ENCODE assay signal across 32 cellular contexts in genomic region chr6:71299541-71300470, GRCh38. TPM values are rescaled to one million over a fixed set of nuclear protein-coding genes. Genes with fewer than 3 reads are reported as not detected.
A peak's percentile ranks its signal among the peaks of the same experiment; 100 is the strongest.
DNase-seq lines count a peak whose midpoint lies in the region; ATAC-seq and TF ChIP-seq lines count a peak whose summit lies in the region.
"Had no signal": no experiment of that assay in that cellular context is flagged by ENCODE, and none has a peak within 500 bp of the region (broad histone marks: within the 10 kb centered on the region; RNA-seq: fewer than 3 reads in every experiment).

No MANE protein-coding gene starts in this region.

- no peak overlapping the region for H3K27ac ChIP-seq in endodermal cell (ENCODE audit: low read depth, low read length)
- H3K27ac ChIP-seq: heart left ventricle, neural progenitor cell, suprapubic skin, upper lobe of right lung had no signal

- H3K36me3 Mint-ChIP-seq in endodermal cell (ENCODE audit: low read depth) (peaks cover 8% of the 10 kb centered on the region), nephron (ENCODE audit: low read depth) (peaks cover 54% of the 10 kb centered on the region)

- TF ChIP-seq CTCF in endodermal cell (conservative IDR thresholded peaks at IDR 0.05) (no peak), nephron (IDR thresholded peaks at IDR 0.05; ENCODE audit: unreplicated experiment in 3 of 3) (no peak)

- H3K9me3 ChIP-seq in endodermal cell (ENCODE audit: control insufficient read depth, low read length) = no peaks in the 10 kb centered on the region
- H3K9me3 ChIP-seq: Caco-2, heart left ventricle, suprapubic skin, upper lobe of right lung had no signal

- peaks cover 5% of the 10 kb centered on the region for H3K36me3 ChIP-seq in endodermal cell (ENCODE audit: control insufficient read depth, insufficient read depth, low read length)
- H3K36me3 ChIP-seq: neural progenitor cell had no signal

- no peaks in the 10 kb centered on the region for H3K27me3 Mint-ChIP-seq in endodermal cell (ENCODE audit: insufficient read depth)
- H3K27me3 Mint-ChIP-seq in nephron (ENCODE audit: low read depth) = no peaks in the 10 kb centered on the region
- H3K27me3 Mint-ChIP-seq: activated naive CD8-positive, alpha-beta T cell treated with anti-CD3 and anti-CD28 coated beads, Interleukin-2, amount 10 ng/mL, durations not matched to agents 7 days and 5 days; central memory CD8-positive, alpha-beta T cell; progenitor cell of endocrine pancreas; stimulated activated naive B cell treated with anti-CD40 and anti-IgM and Interleukin-4, amounts not matched to agents 10 μg/mL and 1 μg/mL and 100 μg/mL, for 72 hours had no signal

- no peak overlapping the region for H3K4me3 ChIP-seq in endodermal cell (ENCODE audit: low read length)
- H3K4me3 ChIP-seq: GM12878, heart left ventricle, K562, lung, neural progenitor cell, suprapubic skin, upper lobe of right lung had no signal

- no peak overlapping the region for H3K4me3 Mint-ChIP-seq in endodermal cell
- H3K4me3 Mint-ChIP-seq in nephron = no peak overlapping the region
- H3K4me3 Mint-ChIP-seq: activated naive CD8-positive, alpha-beta T cell treated with anti-CD3 and anti-CD28 coated beads, Interleukin-2, amount 10 ng/mL, durations not matched to agents 7 days and 5 days; central memory CD8-positive, alpha-beta T cell; neural progenitor cell; stimulated activated naive B cell treated with anti-CD40 and anti-IgM and Interleukin-4, amounts not matched to agents 10 μg/mL and 1 μg/mL and 100 μg/mL, for 72 hours had no signal

- H3K27ac Mint-ChIP-seq in endodermal cell (peak overlapping the region; percentile 53), nephron (peak overlapping the region in 2 of 3 experiments; percentile 2 to 20)
- H3K27ac Mint-ChIP-seq: activated naive CD8-positive, alpha-beta T cell treated with anti-CD3 and anti-CD28 coated beads, Interleukin-2, amount 10 ng/mL, durations not matched to agents 7 days and 5 days; neural progenitor cell; progenitor cell of endocrine pancreas; stimulated activated naive B cell treated with anti-CD40 and anti-IgM and Interleukin-4, amounts not matched to agents 10 μg/mL and 1 μg/mL and 100 μg/mL, for 72 hours had no signal

- H3K4me1 Mint-ChIP-seq in endodermal cell (peaks cover 14% of the 10 kb centered on the region), nephron (peaks cover 15% of the 10 kb centered on the region)

- H3K9ac ChIP-seq in endodermal cell (ENCODE audit: extremely low read depth, low read length, poor library complexity, severe bottlenecking) = no peak overlapping the region
- H3K9ac ChIP-seq: neural progenitor cell had no signal

- ATAC-seq in HG02973 (IDR thresholded peaks at IDR 0.05; ENCODE audit: unreplicated experiment) (no peak), GM21360 (IDR thresholded peaks at IDR 0.05; ENCODE audit: unreplicated experiment) (no peak)
- ATAC-seq: GM12878; K562; sciatic nerve; stimulated activated naive B cell treated with anti-CD40 and anti-IgM and Interleukin-4, amounts not matched to agents 10 μg/mL and 1 μg/mL and 100 μg/mL, for 72 hours; upper lobe of right lung had no signal

- H3K9me3 Mint-ChIP-seq in endodermal cell (no peaks in the 10 kb centered on the region), nephron (no peaks in the 10 kb centered on the region)
- H3K9me3 Mint-ChIP-seq: activated naive CD8-positive, alpha-beta T cell treated with anti-CD3 and anti-CD28 coated beads, Interleukin-2, amount 10 ng/mL, durations not matched to agents 7 days and 5 days; central memory CD8-positive, alpha-beta T cell; neural progenitor cell; stimulated activated naive B cell treated with anti-CD40 and anti-IgM and Interleukin-4, amounts not matched to agents 10 μg/mL and 1 μg/mL and 100 μg/mL, for 72 hours had no signal

- H3K4me1 ChIP-seq in endodermal cell (ENCODE audit: control insufficient read depth, insufficient read depth, low read length) = peaks cover 2% of the 10 kb centered on the region
- H3K4me1 ChIP-seq: Caco-2, suprapubic skin, upper lobe of right lung had no signal

- no peaks in the 10 kb centered on the region for H3K27me3 ChIP-seq in endodermal cell (ENCODE audit: control insufficient read depth, insufficient read depth, low read length, poor library complexity, severe bottlenecking)
- H3K27me3 ChIP-seq: heart left ventricle, neural progenitor cell, suprapubic skin, upper lobe of right lung had no signal

- DNase-seq in EL = peak; percentile 8
- peak; percentile 34 for DNase-seq in M059J (ENCODE audit: low read depth)
- DNase-seq in endodermal cell = no peak
- DNase-seq in activated CD8-positive, alpha-beta memory T cell treated with anti-CD3 and anti-CD28 coated beads for 24 hours = no peak
- no peak for DNase-seq in islet precursor cell
- DNase-seq: activated CD4-positive, alpha-beta T cell treated with anti-CD3 and anti-CD28 coated beads for 4 hours; activated effector memory CD4-positive, alpha-beta T cell treated with anti-CD3 and anti-CD28 coated beads, Interleukin-2, amount 50 U/mL, for 16 hours; activated naive CD8-positive, alpha-beta T cell treated with anti-CD3 and anti-CD28 coated beads, Interleukin-2, amount 10 ng/mL, durations not matched to agents 7 days and 5 days; activated T-cell treated with anti-CD3 and anti-CD28 coated beads, Interleukin-2, amount 50 U/mL, for 1 hour; C1 segment of cervical spinal cord; Caco-2; DND-41; GOT3; heart left ventricle; kidney glomerular epithelial cell; MM.1S; NCI-H2029 treated with DMSO at 0.1 percent for 48 hours; NCI-H226; stimulated activated naive B cell treated with anti-CD40 and anti-IgM and Interleukin-4, amounts not matched to agents 10 μg/mL and 1 μg/mL and 100 μg/mL, for 72 hours; upper lobe of right lung had no signal

RNA-seq across cellular contexts. Expression of gene OGFRL1, which starts 11.2 kb away (rescaled TPM):
- total RNA-seq in M059J (2014; rRNA removed; shearing (Covaris generic)) = 21.0 and 27.6 TPM in 2 replicates
- total RNA-seq in endodermal cell = 1 to 10 TPM; 9.1 to 9.4 TPM
- polyA plus RNA-seq in endodermal cell (2013, experiment 1 of 2) = 6.9 TPM
- 6.5 TPM for polyA plus RNA-seq in endodermal cell (2013, experiment 2 of 2)
- total RNA-seq: HT-29 had no signal

Comparison
In these comparisons a context has a peak if more than half of its experiments do, and no peak if none do; other contexts are left out.
1. DNase-seq: peak in EL (single experiment) and M059J (single experiment); none in endodermal cell (single experiment), activated CD8-positive, alpha-beta memory T cell treated with anti-CD3 and anti-CD28 coated beads for 24 hours (single experiment) and islet precursor cell (single experiment).